8 cellular contexts compared by ENCODE assay signal in genomic region chrX:120250522-120251271, GRCh38. TPM values are rescaled to one million over a fixed set of nuclear protein-coding genes. Genes with fewer than 3 reads are reported as not detected.
DNase-seq lines count a peak whose midpoint lies in the region; ATAC-seq and TF ChIP-seq lines count a peak whose summit lies in the region.

A gene with protein sequence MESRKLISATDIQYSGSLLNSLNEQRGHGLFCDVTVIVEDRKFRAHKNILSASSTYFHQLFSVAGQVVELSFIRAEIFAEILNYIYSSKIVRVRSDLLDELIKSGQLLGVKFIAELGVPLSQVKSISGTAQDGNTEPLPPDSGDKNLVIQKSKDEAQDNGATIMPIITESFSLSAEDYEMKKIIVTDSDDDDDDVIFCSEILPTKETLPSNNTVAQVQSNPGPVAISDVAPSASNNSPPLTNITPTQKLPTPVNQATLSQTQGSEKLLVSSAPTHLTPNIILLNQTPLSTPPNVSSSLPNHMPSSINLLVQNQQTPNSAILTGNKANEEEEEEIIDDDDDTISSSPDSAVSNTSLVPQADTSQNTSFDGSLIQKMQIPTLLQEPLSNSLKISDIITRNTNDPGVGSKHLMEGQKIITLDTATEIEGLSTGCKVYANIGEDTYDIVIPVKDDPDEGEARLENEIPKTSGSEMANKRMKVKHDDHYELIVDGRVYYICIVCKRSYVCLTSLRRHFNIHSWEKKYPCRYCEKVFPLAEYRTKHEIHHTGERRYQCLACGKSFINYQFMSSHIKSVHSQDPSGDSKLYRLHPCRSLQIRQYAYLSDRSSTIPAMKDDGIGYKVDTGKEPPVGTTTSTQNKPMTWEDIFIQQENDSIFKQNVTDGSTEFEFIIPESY (plus strand): TSS chrX:120250812. CDS start chrX:120253416, 2,604 bp downstream.

- peak; percentile 95 for ATAC-seq in HG02571 (IDR thresholded peaks at IDR 0.05; ENCODE audit: unreplicated experiment)

- H3K36me3 ChIP-seq in SK-N-SH (replicated peaks in 1 of 2; ENCODE audit: control insufficient read depth in 1 of 2, insufficient read depth in 2 of 2, low read length in 1 of 2), result peaks cover 0 to 19% of the 10 kb centered on the region in 2 experiments
- no peaks in the 10 kb centered on the region for H3K36me3 ChIP-seq in suprapubic skin

- no peak for TF ChIP-seq POLR2A in NB4 (IDR thresholded peaks at IDR 0.05; ENCODE audit: extremely low read depth, insufficient read length)
- TF ChIP-seq POLR2A in suprapubic skin (IDR thresholded peaks at IDR 0.05), result peak in 1 of 2 donors; percentile 41

- 26% methylated on average over 36 of the region's 75 CpGs for WGBS in SK-N-SH (ENCODE audit: low lambda C conversion rate)
- 45% methylated on average over 75 of the region's 75 CpGs for WGBS in suprapubic skin

- peak; percentile 86 for DNase-seq in GM10248 (ENCODE audit: extremely low spot score)
- DNase-seq in NB4 (ENCODE audit: low read depth), result peak; percentile 96
- peak; percentile 89 for DNase-seq in SK-N-SH
- DNase-seq in activated naive CD4-positive, alpha-beta T cell treated with anti-CD3 and anti-CD28 coated beads, Interleukin-2, amount 50 U/mL, for 16 hours, result peak; percentile 86
- peak; percentile 83 for DNase-seq in germinal center (ENCODE audit: low spot score)
- peak; percentile 8 to 90 (median 72) for DNase-seq in nucleus accumbens (lab: John Stamatoyannopoulos, UW)
- peak; percentile 91 for DNase-seq in suprapubic skin (ENCODE audit: low spot score in 2 of 2)

- no peaks in the 10 kb centered on the region for H3K9me2 ChIP-seq in SK-N-SH

- H3K4me2 ChIP-seq in SK-N-SH, result peak within 1 kb of the TSS; percentile 70

- H3K79me2 ChIP-seq in SK-N-SH (ENCODE audit: insufficient read depth), result peaks cover 23% of the 10 kb centered on the region

- TF ChIP-seq CTCF in GM10248 (IDR thresholded peaks at IDR 0.05; ENCODE audit: control extremely low read depth, extremely low read depth, low read depth, missing control alignments), result peak; percentile 59
- TF ChIP-seq CTCF in NB4 (IDR thresholded peaks at IDR 0.05; ENCODE audit: low read depth, low read length), result peak; percentile 44
- TF ChIP-seq CTCF in SK-N-SH (IDR thresholded peaks at IDR 0.05), result peak; percentile 61
- peak; percentile 33 to 70 for TF ChIP-seq CTCF in suprapubic skin (IDR thresholded peaks at IDR 0.05)

- H3K9ac ChIP-seq in SK-N-SH, result peak within 1 kb of the TSS; percentile 76

- H3K4me3 ChIP-seq in NB4 (ENCODE audit: low read depth, low read length), result peak within 1 kb of the TSS; percentile 93
- peak within 1 kb of the TSS; percentile 66 to 68 for H3K4me3 ChIP-seq in SK-N-SH (ENCODE audit: low read depth in 2 of 2, low read length in 1 of 2)
- peak within 1 kb of the TSS; percentile 69 for H3K4me3 ChIP-seq in suprapubic skin

- peak within 1 kb of the TSS; percentile 76 to 84 for H3K27ac ChIP-seq in SK-N-SH (ENCODE audit: low read depth in 2 of 2, low read length in 1 of 2)
- peak within 1 kb of the TSS; percentile 92 for H3K27ac ChIP-seq in suprapubic skin

- no peaks in the 10 kb centered on the region for H3F3A ChIP-seq in SK-N-SH (replicated peaks; ENCODE audit: insufficient read depth)

- peak within 1 kb of the TSS; percentile 84 for H2AFZ ChIP-seq in SK-N-SH (ENCODE audit: low read depth)

- TF ChIP-seq RAD21 in SK-N-SH (IDR thresholded peaks at IDR 0.05; ENCODE audit: low read length), result no peak; the same call in 1 of the 2 replicates

- H3K4me1 ChIP-seq in SK-N-SH (ENCODE audit: control insufficient read depth in 1 of 2, insufficient read depth in 2 of 2, low read depth in 1 of 2, low read length in 1 of 2) (no peaks in the 10 kb centered on the region; a peak in 1 of 4 replicates), suprapubic skin (peaks cover 6% of the 10 kb centered on the region)

- CTCF ChIA-PET in GM10248 (lab: Yijun Ruan, JAX) (interaction anchor here (0.7 to 1.7 kb wide), 10 partner anchors 9 to 462 kb away, joined by 3 to 12 read pairs (median 3); no protein-coding TSS in a partner anchor), SK-N-SH (lab: Yijun Ruan, JAX) (interaction anchor here (0.6 to 1.9 kb wide), 13 partner anchors 11 to 363 kb away, joined by 3 to 9 read pairs (median 3); no protein-coding TSS in a partner anchor)

- TF ChIP-seq EP300 in SK-N-SH (IDR thresholded peaks at IDR 0.05; ENCODE audit: borderline replicate concordance in 1 of 2, low read depth in 1 of 2, low read length in 1 of 2) (no peak), suprapubic skin (IDR thresholded peaks at IDR 0.05) (no peak)

- no peaks in the 10 kb centered on the region for H3K9me3 ChIP-seq in SK-N-SH
- no peaks in the 10 kb centered on the region for H3K9me3 ChIP-seq in suprapubic skin

- POLR2A ChIA-PET in GM10248 (lab: Yijun Ruan, JAX) (no interaction called here), SK-N-SH (lab: Yijun Ruan, JAX) (no interaction called here)

- no peaks in the 10 kb centered on the region for H4K20me1 ChIP-seq in SK-N-SH (ENCODE audit: insufficient read depth)

- H3K27me3 ChIP-seq in SK-N-SH (ENCODE audit: insufficient read depth) (no peaks in the 10 kb centered on the region), suprapubic skin (no peaks in the 10 kb centered on the region)

TF ChIP-seq in SK-N-SH, 30 proteins besides CTCF, POLR2A, EP300 and RAD21:
- TF ChIP-seq MAX (IDR thresholded peaks at IDR 0.05; ENCODE audit: low read depth) (peak; percentile 88), SMC3 (IDR thresholded peaks at IDR 0.05; ENCODE audit: low read depth, low read length) (peak; percentile 28; the same call in 1 of the 2 replicates), POLR2AphosphoS5 (IDR thresholded peaks at IDR 0.05; ENCODE audit: low read depth, low read length) (0 out of 2 replicates have a peak, but pooled peaks have one; percentile 19), JUND (IDR thresholded peaks at IDR 0.05) (no peak), CHD2 (IDR thresholded peaks at IDR 0.05; ENCODE audit: low read length, partially characterized antibody) (peak; percentile 10), ELF1 (IDR thresholded peaks at IDR 0.05) (peak; percentile 17; the same call in 1 of the 2 replicates), FOXJ3 (CRISPR knock-in tag; IDR thresholded peaks at IDR 0.05) (peak; percentile 24; the same call in 1 of the 2 replicates), MXI1 (IDR thresholded peaks at IDR 0.05; ENCODE audit: low read depth, low read length) (peak; percentile 30; the same call in 1 of the 2 replicates)
- TF ChIP-seq, protein P1, sequence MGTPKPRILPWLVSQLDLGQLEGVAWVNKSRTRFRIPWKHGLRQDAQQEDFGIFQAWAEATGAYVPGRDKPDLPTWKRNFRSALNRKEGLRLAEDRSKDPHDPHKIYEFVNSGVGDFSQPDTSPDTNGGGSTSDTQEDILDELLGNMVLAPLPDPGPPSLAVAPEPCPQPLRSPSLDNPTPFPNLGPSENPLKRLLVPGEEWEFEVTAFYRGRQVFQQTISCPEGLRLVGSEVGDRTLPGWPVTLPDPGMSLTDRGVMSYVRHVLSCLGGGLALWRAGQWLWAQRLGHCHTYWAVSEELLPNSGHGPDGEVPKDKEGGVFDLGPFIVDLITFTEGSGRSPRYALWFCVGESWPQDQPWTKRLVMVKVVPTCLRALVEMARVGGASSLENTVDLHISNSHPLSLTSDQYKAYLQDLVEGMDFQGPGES (IDR thresholded peaks at IDR 0.05; ENCODE audit: low read depth, low read length), result no peak
TF ChIP-seq in SK-N-SH: peak in this region for 7.

RNA-seq across cellular contexts. Expression of the gene that starts here (rescaled TPM):
- polyA plus RNA-seq in SK-N-SH (2012; rRNA removed), result 1.2 and 1.5 TPM in 2 replicates
- polyA plus RNA-seq in SK-N-SH (2012; cell fraction: cytosol; rRNA removed), result 2.0 and 2.7 TPM in 2 replicates
- polyA plus RNA-seq in SK-N-SH (2012; cell fraction: nucleus; rRNA removed), result 0.53 and 1.1 TPM in 2 replicates
- total RNA-seq in suprapubic skin, result 10 to 100 TPM; 19.5 to 29.7 (median 25.5) TPM

Comparison
In these comparisons a context has a peak if more than half of its experiments do, and no peak if none do; other contexts are left out.
1. Peak in every context shown above with its lines: DNase-seq, ATAC-seq, H3K4me3 ChIP-seq and H3K27ac ChIP-seq.